8 cellular contexts compared by ENCODE assay signal in the genomic region with DNA sequence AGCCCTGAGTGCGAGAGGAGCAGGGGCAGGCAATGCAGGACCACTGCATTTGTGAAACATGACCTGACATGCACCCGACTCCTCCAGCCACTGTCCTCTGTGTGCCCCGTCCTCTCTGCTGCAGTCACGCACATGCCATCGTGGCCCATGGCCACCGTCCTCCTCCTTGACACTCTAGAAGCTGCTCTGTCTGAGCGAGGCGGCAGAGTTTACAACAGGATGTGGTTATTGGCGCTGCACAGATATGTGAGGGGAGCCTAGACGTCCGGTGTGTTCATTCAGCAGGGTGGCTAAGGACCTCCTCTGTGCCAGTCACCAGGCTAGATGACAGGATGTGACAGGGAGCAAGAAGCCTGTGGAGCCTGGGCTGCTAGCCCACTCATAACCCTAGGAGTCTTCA.
DNase-seq lines count a peak whose midpoint lies in the region; FAIRE-seq and TF ChIP-seq lines count a peak whose summit lies in the region.

No MANE protein-coding gene starts in this region.

- H3K9me3 ChIP-seq in mononuclear cell (ENCODE audit: low read depth, low read length) (no peaks in the 10 kb centered on the region), thymus (ENCODE audit: control insufficient read depth) (no peaks in the 10 kb centered on the region)

- DNase-seq in GM12892 (ENCODE audit: insufficient read length) (peak; percentile 36), H4 (ENCODE audit: low spot score) (peak; percentile 88), NB4 (ENCODE audit: low read depth) (peak; percentile 98), inferior parietal cortex (ENCODE audit: extremely low spot score) (no peak), NCI-H1105 (lab: John Stamatoyannopoulos, UW) (no peak)
- DNase-seq in activated T-cell treated with anti-CD3 and anti-CD28 coated beads, Interleukin-2, amount 50 U/mL, for 48 hours, result peak; percentile 82 to 86

- H3K4me1 ChIP-seq in mononuclear cell (ENCODE audit: insufficient read depth, low read length), result peaks cover 27% of the 10 kb centered on the region
- peaks cover 7% of the 10 kb centered on the region for H3K4me1 ChIP-seq in thymus (ENCODE audit: control insufficient read depth, insufficient read depth, low read length)

- no peak for TF ChIP-seq CTCF in NB4 (IDR thresholded peaks at IDR 0.05; ENCODE audit: low read depth, low read length)

- FAIRE-seq in GM12892 (lab: Jason Lieb, UNC), result no peak

- 16% methylated on average over 11 of the region's 11 CpGs for WGBS in thymus

- H3K27me3 ChIP-seq in mononuclear cell (ENCODE audit: insufficient read depth, low read length) (no peaks in the 10 kb centered on the region), thymus (ENCODE audit: control insufficient read depth, insufficient read depth) (no peaks in the 10 kb centered on the region)

- no peaks in the 10 kb centered on the region for H3K36me3 ChIP-seq in thymus (ENCODE audit: control insufficient read depth, insufficient read depth)

- TF ChIP-seq POLR2A in GM12892 (IDR thresholded peaks at IDR 0.05; ENCODE audit: low read depth, low read length) (peak; percentile 77; the same call in 1 of the 2 replicates), NB4 (IDR thresholded peaks at IDR 0.05; ENCODE audit: extremely low read depth, insufficient read length) (peak; percentile 77)

- H3K27ac ChIP-seq in thymus (ENCODE audit: low read depth), result peak overlapping the region; percentile 78

- H3K4me3 ChIP-seq in NB4 (ENCODE audit: low read depth, low read length), result peak overlapping the region; percentile 61
- H3K4me3 ChIP-seq in mononuclear cell (ENCODE audit: low read length), result peak overlapping the region; percentile 9
- no peak overlapping the region for H3K4me3 ChIP-seq in thymus (ENCODE audit: low read length)

Comparison
In these comparisons a context has a peak if more than half of its experiments do, and no peak if none do; other contexts are left out.
1. DNase-seq: peak in GM12892 (single experiment), H4 (single experiment), NB4 (single experiment) and activated T-cell treated with anti-CD3 and anti-CD28 coated beads, Interleukin-2, amount 50 U/mL, for 48 hours (2 of 2); none in inferior parietal cortex (single experiment) and NCI-H1105 (single experiment).